12 cellular contexts compared by ENCODE assay signal in genomic region chr5:40405230-40405629, GRCh38.
DNase-seq lines count a peak whose midpoint lies in the region; ATAC-seq and TF ChIP-seq lines count a peak whose summit lies in the region.
"Had no signal": no experiment of that assay in that cellular context is flagged by ENCODE, and none has a peak within 500 bp of the region (broad histone marks: within the 10 kb centered on the region; RNA-seq: fewer than 3 reads in every experiment).

No MANE protein-coding gene starts in this region.

- no peak for TF ChIP-seq POLR2A in sigmoid colon (IDR thresholded peaks at IDR 0.05)

- H3K27me3 Mint-ChIP-seq in naive thymus-derived CD8-positive, alpha-beta T cell: no peaks in the 10 kb centered on the region

- H3K4me1 ChIP-seq in aorta (ENCODE audit: control insufficient read depth in 1 of 2, insufficient read depth in 2 of 2, low read length in 2 of 2): no peaks in the 10 kb centered on the region
- peaks cover 0 to 29% (median 18%) of the 10 kb centered on the region in 4 donors for H3K4me1 ChIP-seq in sigmoid colon

- peaks cover 0 to 5% (median 4%) of the 10 kb centered on the region in 3 donors for H3K36me3 Mint-ChIP-seq in naive thymus-derived CD8-positive, alpha-beta T cell

- H3K9me3 Mint-ChIP-seq in naive thymus-derived CD8-positive, alpha-beta T cell: peaks cover 0 to 19% (median 0%) of the 10 kb centered on the region in 9 donors

- no peak for ATAC-seq in naive thymus-derived CD8-positive, alpha-beta T cell
- no peak for ATAC-seq in aorta (ENCODE audit: low FRiP score)
- no peak for ATAC-seq in HG03045 (IDR thresholded peaks at IDR 0.05; ENCODE audit: unreplicated experiment)
- ATAC-seq: foreskin keratinocyte had no signal

- POLR2A ChIA-PET in naive thymus-derived CD8-positive, alpha-beta T cell (lab: Charles Lee): interaction anchor here (0.7 to 11.1 kb wide), 5 partner anchors 13 to 1226 kb away, joined by 3 to 96 read pairs (median 5); no protein-coding TSS in a partner anchor

- H3K27me3 ChIP-seq in aorta (ENCODE audit: control insufficient read depth in 1 of 2, insufficient read depth in 2 of 2, low read length in 1 of 2): no peaks in the 10 kb centered on the region
- no peaks in the 10 kb centered on the region for H3K27me3 ChIP-seq in sigmoid colon
- H3K27me3 ChIP-seq: foreskin keratinocyte had no signal

- H3K36me3 ChIP-seq in aorta (ENCODE audit: control insufficient read depth in 1 of 2, insufficient read depth in 2 of 2, low read length in 1 of 2): no peaks in the 10 kb centered on the region
- no peaks in the 10 kb centered on the region for H3K36me3 ChIP-seq in sigmoid colon

- no peak overlapping the region for H3K27ac ChIP-seq in aorta (ENCODE audit: low read depth in 1 of 2, low read length in 2 of 2)
- H3K27ac ChIP-seq in sigmoid colon: peak overlapping the region in 2 of 4 donors; percentile 30 to 41
- H3K27ac ChIP-seq: foreskin keratinocyte had no signal

- no peak overlapping the region for H3K4me3 ChIP-seq in aorta (ENCODE audit: low read length in 2 of 2)
- no peak overlapping the region for H3K4me3 ChIP-seq in sigmoid colon

- intact Hi-C loops in aorta (cut with DNase I): no loop called here
- intact Hi-C loops in sigmoid colon (cut with DNase I): no loop called here

- 61 to 69% methylated on average over 2 of the region's 2 CpGs for WGBS in aorta, 2 donors
- WGBS in sigmoid colon, 2 donors: 78 to 90% methylated on average over 2 of the region's 2 CpGs

- no peak for TF ChIP-seq CTCF in sigmoid colon (IDR thresholded peaks at IDR 0.05)

- H3K9me3 ChIP-seq in aorta (ENCODE audit: control insufficient read depth, low read length): no peaks in the 10 kb centered on the region
- H3K9me3 ChIP-seq in sigmoid colon: no peaks in the 10 kb centered on the region

- peak overlapping the region; percentile 97 to 100 (median 98) for H3K27ac Mint-ChIP-seq in naive thymus-derived CD8-positive, alpha-beta T cell

- TF ChIP-seq EP300 in sigmoid colon (IDR thresholded peaks at IDR 0.05): no peak

- peak; percentile 64 for DNase-seq in EH (ENCODE audit: low read depth)
- DNase-seq in NOMO-1 (lab: John Stamatoyannopoulos, UW; ENCODE audit: unreplicated experiment in 2 of 2): peak; percentile 26 to 78
- peak; percentile 26 for DNase-seq in dermis blood vessel endothelial cell
- DNase-seq in naive thymus-derived CD8-positive, alpha-beta T cell: no peak
- DNase-seq in aorta: no peak
- DNase-seq in NCI-H446 treated with DMSO at 0.1 percent for 48 hours (lab: John Stamatoyannopoulos, UW): no peak
- DNase-seq in sigmoid colon: no peak
- DNase-seq: GF-D8, NCI-H345, T-helper 9 cell had no signal

- peaks cover 36 to 85% (median 84%) of the 10 kb centered on the region in 4 donors for H3K4me1 Mint-ChIP-seq in naive thymus-derived CD8-positive, alpha-beta T cell

- peak overlapping the region in 4 of 10 donors; percentile 7 to 74 (median 31) for H3K4me3 Mint-ChIP-seq in naive thymus-derived CD8-positive, alpha-beta T cell

Comparison
In these comparisons a context has a peak if more than half of its experiments do, and no peak if none do; other contexts are left out.
1. DNase-seq: peak in EH (single experiment), NOMO-1 (2 of 2) and dermis blood vessel endothelial cell (single experiment); none in naive thymus-derived CD8-positive, alpha-beta T cell (0 of 10), aorta (0 of 2), NCI-H446 treated with DMSO at 0.1 percent for 48 hours (single experiment) and sigmoid colon (single experiment).